In the genomic region with DNA sequence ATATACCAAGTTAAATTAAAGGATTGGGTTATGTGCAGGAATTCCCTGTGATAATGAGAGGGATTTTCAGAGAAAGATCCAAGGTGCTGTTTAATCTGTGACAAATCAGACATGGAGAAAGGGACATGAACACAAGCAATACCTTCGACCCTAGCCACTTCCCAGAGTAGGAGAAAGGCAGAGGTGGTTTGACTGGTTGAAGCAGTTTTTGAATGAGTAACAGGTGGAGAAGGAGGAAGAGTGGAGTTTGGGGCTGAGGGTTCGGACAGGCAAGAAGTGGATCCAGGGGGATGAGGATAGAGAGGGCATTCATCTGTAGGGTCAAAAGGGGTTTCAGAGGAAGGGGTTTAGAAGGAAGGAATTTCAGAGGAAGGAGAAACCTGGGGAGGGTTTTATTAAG, we compare ENCODE assay signal across 19 cellular contexts. TPM values are rescaled to one million over a fixed set of nuclear protein-coding genes. Genes with fewer than 3 reads are reported as not detected.
A peak's percentile ranks its signal among the peaks of the same experiment; 100 is the strongest.
DNase-seq lines count a peak whose midpoint lies in the region; ATAC-seq and TF ChIP-seq lines count a peak whose summit lies in the region.
"Had no signal": no experiment of that assay in that cellular context is flagged by ENCODE, and none has a peak within 500 bp of the region (broad histone marks: within the 10 kb centered on the region; RNA-seq: fewer than 3 reads in every experiment).

No MANE protein-coding gene starts in this region.

- H3K4me3 Mint-ChIP-seq in Calu3 (ENCODE audit: low read depth, unreplicated experiment) (peak overlapping the region; percentile 6), T-cell (no peak overlapping the region)
- no peak overlapping the region for H3K4me3 Mint-ChIP-seq in central memory CD8-positive, alpha-beta T cell
- H3K4me3 Mint-ChIP-seq in stimulated activated effector memory CD8-positive, alpha-beta T cell treated with anti-CD3 and anti-CD28 coated beads, Interleukin-12 subunit alpha, Interleukin-12 subunit beta, amount 100 ng/mL, for 72 hours: no peak overlapping the region
- H3K4me3 Mint-ChIP-seq: CD4-positive, CD25-positive, alpha-beta regulatory T cell; CD8-positive, alpha-beta T cell had no signal

- no peak overlapping the region for H3K4me3 ChIP-seq in epithelial cell of esophagus (ENCODE audit: low read length)
- H3K4me3 ChIP-seq: GM12878, GM23248 had no signal

- H3K4me1 Mint-ChIP-seq in Calu3 (ENCODE audit: low read depth, unreplicated experiment) (peaks cover 10% of the 10 kb centered on the region), T-cell (peaks cover 0 to 21% (median 0%) of the 10 kb centered on the region in 3 donors)
- H3K4me1 Mint-ChIP-seq in central memory CD8-positive, alpha-beta T cell: peaks cover 54% of the 10 kb centered on the region
- H3K4me1 Mint-ChIP-seq in stimulated activated effector memory CD8-positive, alpha-beta T cell treated with anti-CD3 and anti-CD28 coated beads, Interleukin-12 subunit alpha, Interleukin-12 subunit beta, amount 100 ng/mL, for 72 hours: peaks cover 51% of the 10 kb centered on the region
- H3K4me1 Mint-ChIP-seq: CD4-positive, CD25-positive, alpha-beta regulatory T cell had no signal

- TF ChIP-seq CTCF in Calu3 (IDR thresholded peaks at IDR 0.05; ENCODE audit: unreplicated experiment) (no peak), epithelial cell of esophagus (IDR thresholded peaks at IDR 0.05; ENCODE audit: insufficient read depth, low read depth, low read length, missing control alignments) (no peak)

- H3K27ac Mint-ChIP-seq in Calu3 (ENCODE audit: unreplicated experiment) (peak overlapping the region; percentile 57), T-cell (no peak overlapping the region)
- H3K27ac Mint-ChIP-seq in central memory CD8-positive, alpha-beta T cell (ENCODE audit: low read depth): peak overlapping the region; percentile 4
- H3K27ac Mint-ChIP-seq in stimulated activated effector memory CD8-positive, alpha-beta T cell treated with anti-CD3 and anti-CD28 coated beads, Interleukin-12 subunit alpha, Interleukin-12 subunit beta, amount 100 ng/mL, for 72 hours: peak overlapping the region; percentile 58
- H3K27ac Mint-ChIP-seq: CD4-positive, CD25-positive, alpha-beta regulatory T cell; CD8-positive, alpha-beta T cell had no signal

- peaks cover 10% of the 10 kb centered on the region for H3K36me3 Mint-ChIP-seq in Calu3 (ENCODE audit: insufficient read depth, unreplicated experiment)
- H3K36me3 Mint-ChIP-seq in central memory CD8-positive, alpha-beta T cell (ENCODE audit: insufficient read depth): peaks cover 15% of the 10 kb centered on the region
- H3K36me3 Mint-ChIP-seq in stimulated activated effector memory CD8-positive, alpha-beta T cell treated with anti-CD3 and anti-CD28 coated beads, Interleukin-12 subunit alpha, Interleukin-12 subunit beta, amount 100 ng/mL, for 72 hours: no peaks in the 10 kb centered on the region
- H3K36me3 Mint-ChIP-seq in T-cell: peaks cover 52% of the 10 kb centered on the region

- DNase-seq in Calu3 (peak; percentile 56), epithelial cell of esophagus (ENCODE audit: low read depth) (peak; percentile 52), T-cell (no peak), C1 segment of cervical spinal cord (lab: John Stamatoyannopoulos, UW) (no peak)
- no peak for DNase-seq in central memory CD8-positive, alpha-beta T cell (ENCODE audit: low spot score in 2 of 2)
- no peak for DNase-seq in stimulated activated effector memory CD8-positive, alpha-beta T cell treated with anti-CD3 and anti-CD28 coated beads, Interleukin-12 subunit alpha, Interleukin-12 subunit beta, amount 100 ng/mL, for 72 hours (ENCODE audit: low spot score in 2 of 2)
- DNase-seq: CD4-positive, CD25-positive, alpha-beta regulatory T cell; CD8-positive, alpha-beta T cell; DMS79; EL; GDM1; GM23248; H7; HCEC 1CT had no signal

- H3K9me3 Mint-ChIP-seq in Calu3 (ENCODE audit: low read depth, unreplicated experiment) (peaks cover 18% of the 10 kb centered on the region), T-cell (peaks cover 16 to 34% (median 17%) of the 10 kb centered on the region in 3 donors)
- peaks cover 15% of the 10 kb centered on the region for H3K9me3 Mint-ChIP-seq in central memory CD8-positive, alpha-beta T cell
- peaks cover 24% of the 10 kb centered on the region for H3K9me3 Mint-ChIP-seq in stimulated activated effector memory CD8-positive, alpha-beta T cell treated with anti-CD3 and anti-CD28 coated beads, Interleukin-12 subunit alpha, Interleukin-12 subunit beta, amount 100 ng/mL, for 72 hours

- no peak for ATAC-seq in central memory CD8-positive, alpha-beta T cell (replicated peaks; ENCODE audit: extremely low read depth, poor library complexity, severe bottlenecking)
- no peak for ATAC-seq in stimulated activated effector memory CD8-positive, alpha-beta T cell treated with anti-CD3 and anti-CD28 coated beads, Interleukin-12 subunit alpha, Interleukin-12 subunit beta, amount 100 ng/mL, for 72 hours
- ATAC-seq in T-cell (replicated peaks in 1 of 4): no peak
- ATAC-seq in HG03469 (IDR thresholded peaks at IDR 0.05; ENCODE audit: unreplicated experiment): no peak
- ATAC-seq in GM19455 (IDR thresholded peaks at IDR 0.05; ENCODE audit: unreplicated experiment): no peak
- ATAC-seq: CD8-positive, alpha-beta T cell; GM12878 had no signal

- no TSS peak for BruUV-seq in Calu3 (replicated peaks; lab: Mats Ljungman, UMichigan)

- CTCF ChIA-PET in Calu3 (lab: Charles Lee): no interaction called here
- CTCF ChIA-PET in T-cell (lab: Charles Lee): no interaction called here

- POLR2A ChIA-PET in T-cell (lab: Charles Lee): no interaction called here

- intact Hi-C loops in Calu3 (cut with micrococcal nuclease; ENCODE audit: unreplicated experiment): no loop called here

- H3K27me3 Mint-ChIP-seq in Calu3 (ENCODE audit: unreplicated experiment) (no peaks in the 10 kb centered on the region), T-cell (peaks cover 0 to 5% of the 10 kb centered on the region in 2 donors)
- no peaks in the 10 kb centered on the region for H3K27me3 Mint-ChIP-seq in central memory CD8-positive, alpha-beta T cell

RNA-seq across cellular contexts. Expression of gene A2M, which starts 27.4 kb away (rescaled TPM):
- total RNA-seq in Calu3 (2022): not detected in 2 replicates
- 1 to 10 TPM in 3 of 5 donors, not detected in 2; 3.9 to 6.5 (median 4.9) TPM for total RNA-seq in T-cell
- total RNA-seq: A172; CD4-positive, CD25-positive, alpha-beta regulatory T cell; CD8-positive, alpha-beta T cell; H1; H7 had no signal

Comparison
In these comparisons a context has a peak if more than half of its experiments do, and no peak if none do; other contexts are left out.
1. DNase-seq: peak in Calu3 (single experiment) and epithelial cell of esophagus (single experiment); none in central memory CD8-positive, alpha-beta T cell (0 of 2), stimulated activated effector memory CD8-positive, alpha-beta T cell treated with anti-CD3 and anti-CD28 coated beads, Interleukin-12 subunit alpha, Interleukin-12 subunit beta, amount 100 ng/mL, for 72 hours (0 of 2), T-cell (0 of 34) and C1 segment of cervical spinal cord (0 of 14).
2. H3K27ac Mint-ChIP-seq: peak in Calu3 (single experiment), central memory CD8-positive, alpha-beta T cell (single experiment) and stimulated activated effector memory CD8-positive, alpha-beta T cell treated with anti-CD3 and anti-CD28 coated beads, Interleukin-12 subunit alpha, Interleukin-12 subunit beta, amount 100 ng/mL, for 72 hours (single experiment); none in T-cell (0 of 2).